1 cellular context compared by ENCODE assay signal in genomic region chr11:28342704-28343103, GRCh38.
TF ChIP-seq lines count a peak whose summit lies in the region.

No MANE protein-coding gene starts in this region.

TF ChIP-seq in K562, 482 proteins besides CTCF, POLR2A, EP300 and RAD21 (continued from another document):
- TF ChIP-seq ZNF740 (CRISPR knock-in tag; IDR thresholded peaks at IDR 0.05) (no peak), ZNF740 (tag; IDR thresholded peaks at IDR 0.05) (no peak), CBX3 (IDR thresholded peaks at IDR 0.05; ENCODE audit: borderline replicate concordance in 1 of 2, low read length in 2 of 2) (no peak), PHF8 (IDR thresholded peaks at IDR 0.05; ENCODE audit: borderline replicate concordance, low read length) (no peak)
